In genomic region chr7:26696978-26697377, GRCh38 we compare ENCODE assay signal across 20 cellular contexts.
A peak's percentile ranks its signal among the peaks of the same experiment; 100 is the strongest.
DNase-seq lines count a peak whose midpoint lies in the region; ATAC-seq, FAIRE-seq and TF ChIP-seq lines count a peak whose summit lies in the region.
"Had no signal": no experiment of that assay in that cellular context is flagged by ENCODE, and none has a peak within 500 bp of the region (broad histone marks: within the 10 kb centered on the region; RNA-seq: fewer than 3 reads in every experiment).

No MANE protein-coding gene starts in this region.

- peak overlapping the region; percentile 67 for H3K4me2 ChIP-seq in OCI-LY3 (ENCODE audit: low read length)

- peaks cover 3% of the 10 kb centered on the region; the same call in 1 of the 2 replicates for H4K20me1 ChIP-seq in OCI-LY3 (ENCODE audit: insufficient read depth, low read length)

- H3K4me3 ChIP-seq in GM12865 (ENCODE audit: low read depth, low read length) (no peak overlapping the region), OCI-LY3 (ENCODE audit: low read length) (peak overlapping the region; percentile 42; the same call in 1 of the 2 replicates)
- H3K4me3 ChIP-seq: GM12878, HAP-1 had no signal

- ATAC-seq in stimulated activated naive B cell treated with anti-CD40 and anti-IgM and Interleukin-4, amounts not matched to agents 10 μg/mL and 1 μg/mL and 100 μg/mL, for 72 hours (replicated peaks) = peak; percentile 57 to 74
- ATAC-seq: GM12878, HepG2 had no signal

- no peak overlapping the region for H3K27ac Mint-ChIP-seq in stimulated activated naive B cell treated with anti-CD40 and anti-IgM and Interleukin-4, amounts not matched to agents 10 μg/mL and 1 μg/mL and 100 μg/mL, for 72 hours
- H3K27ac Mint-ChIP-seq: CD4-positive, alpha-beta T cell; IgD-negative memory B cell had no signal

- no peaks in the 10 kb centered on the region for H3K9me3 ChIP-seq in OCI-LY3 (ENCODE audit: insufficient read depth, low read length)
- H3K9me3 ChIP-seq: BE2C, Caco-2, HAP-1 had no signal

- FAIRE-seq in D721Med (lab: Jason Lieb, UNC) = no peak
- FAIRE-seq: A204.1, GM12878, H1, HepG2 had no signal

- H3K79me2 ChIP-seq in OCI-LY3 (ENCODE audit: low read length) = no peaks in the 10 kb centered on the region

- H3K9me3 Mint-ChIP-seq in stimulated activated naive B cell treated with anti-CD40 and anti-IgM and Interleukin-4, amounts not matched to agents 10 μg/mL and 1 μg/mL and 100 μg/mL, for 72 hours = no peaks in the 10 kb centered on the region
- H3K9me3 Mint-ChIP-seq: CD4-positive, alpha-beta T cell; IgD-negative memory B cell had no signal

- TF ChIP-seq CTCF in GM12865 (IDR thresholded peaks at IDR 0.05; ENCODE audit: insufficient read depth, low read depth, low read length, missing control alignments) (no peak), OCI-LY3 (IDR thresholded peaks at IDR 0.05; ENCODE audit: low read depth, low read length) (no peak), D721Med (IDR thresholded peaks at IDR 0.05; ENCODE audit: insufficient read depth, missing control alignments) (no peak)

- H3K9ac ChIP-seq in OCI-LY3 (ENCODE audit: low read length) = no peak overlapping the region

- no peaks in the 10 kb centered on the region for H3K27me3 Mint-ChIP-seq in stimulated activated naive B cell treated with anti-CD40 and anti-IgM and Interleukin-4, amounts not matched to agents 10 μg/mL and 1 μg/mL and 100 μg/mL, for 72 hours
- H3K27me3 Mint-ChIP-seq: IgD-negative memory B cell had no signal

- peaks cover 13% of the 10 kb centered on the region for H3K4me1 ChIP-seq in OCI-LY3 (ENCODE audit: low read length)
- H3K4me1 ChIP-seq: BE2C had no signal

- H3K4me1 Mint-ChIP-seq in stimulated activated naive B cell treated with anti-CD40 and anti-IgM and Interleukin-4, amounts not matched to agents 10 μg/mL and 1 μg/mL and 100 μg/mL, for 72 hours = peaks cover under 1 to 6% of the 10 kb centered on the region in 2 donors

- DNase-seq in CD1c-positive myeloid dendritic cell (ENCODE audit: extremely low spot score) = peak; percentile 16
- DNase-seq in GM12865 (ENCODE audit: low read depth) = peak; percentile 15
- DNase-seq in stimulated activated naive B cell treated with anti-CD40 and anti-IgM and Interleukin-4, amounts not matched to agents 10 μg/mL and 1 μg/mL and 100 μg/mL, for 72 hours = no peak
- DNase-seq in NCI-H1436 (lab: John Stamatoyannopoulos, UW) = no peak
- no peak for DNase-seq in D721Med (ENCODE audit: insufficient read length, low spot score)
- DNase-seq: ACHN; BE2C; C1 segment of cervical spinal cord; Caco-2; CD4-positive, alpha-beta T cell; DMS153; DMS79; GDM1 had no signal

- peaks cover 7 to 9% of the 10 kb centered on the region in 2 donors for H3K36me3 Mint-ChIP-seq in stimulated activated naive B cell treated with anti-CD40 and anti-IgM and Interleukin-4, amounts not matched to agents 10 μg/mL and 1 μg/mL and 100 μg/mL, for 72 hours

- H3K27me3 ChIP-seq in OCI-LY3 (ENCODE audit: low read depth, low read length) = no peaks in the 10 kb centered on the region

- no peak overlapping the region for H3K27ac ChIP-seq in OCI-LY3 (ENCODE audit: low read length)

- H3K36me3 ChIP-seq in OCI-LY3 (replicated peaks; ENCODE audit: low read depth, low read length) = no peaks in the 10 kb centered on the region
- H3K36me3 ChIP-seq: BE2C, HAP-1 had no signal

- no peak overlapping the region for H3K4me3 Mint-ChIP-seq in stimulated activated naive B cell treated with anti-CD40 and anti-IgM and Interleukin-4, amounts not matched to agents 10 μg/mL and 1 μg/mL and 100 μg/mL, for 72 hours
- H3K4me3 Mint-ChIP-seq: CD4-positive, alpha-beta T cell; IgD-negative memory B cell had no signal

- H2AFZ ChIP-seq in OCI-LY3 (ENCODE audit: low read depth, low read length) = no peak overlapping the region

Comparison
In these comparisons a context has a peak if more than half of its experiments do, and no peak if none do; other contexts are left out.
1. DNase-seq: peak in CD1c-positive myeloid dendritic cell (single experiment) and GM12865 (single experiment); none in stimulated activated naive B cell treated with anti-CD40 and anti-IgM and Interleukin-4, amounts not matched to agents 10 μg/mL and 1 μg/mL and 100 μg/mL, for 72 hours (single experiment), NCI-H1436 (single experiment) and D721Med (single experiment).